ENCODE assay signal across 22 cellular contexts in the genomic region with DNA sequence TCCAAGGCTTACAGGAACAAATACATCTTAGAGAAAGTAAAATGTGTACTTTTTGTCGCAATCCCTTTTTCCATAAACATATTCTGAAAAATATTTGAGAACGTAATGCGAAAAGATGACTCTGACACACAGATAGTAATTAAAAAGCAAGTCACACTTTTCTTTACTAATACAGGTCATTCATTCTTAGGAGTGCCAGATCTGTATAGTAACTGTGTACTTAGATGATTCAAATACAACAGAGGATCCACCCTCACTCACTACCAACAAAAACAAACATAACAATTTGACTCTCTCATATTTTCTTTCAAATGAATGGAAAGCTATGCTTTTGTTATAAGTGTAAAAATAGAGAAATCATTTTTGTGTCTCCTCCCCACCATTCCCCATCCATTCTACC.
"Had no signal": no experiment of that assay in that cellular context is flagged by ENCODE, and none has a peak within 500 bp of the region (broad histone marks: within the 10 kb centered on the region; RNA-seq: fewer than 3 reads in every experiment).

No MANE protein-coding gene starts in this region.

- H3K9me3 ChIP-seq: SK-N-SH had no signal

- H3K4me1 Mint-ChIP-seq: IgD-negative memory B cell, T-cell had no signal

- H3K4me2 ChIP-seq: KMS-11, SK-N-SH had no signal

- H3K4me3 ChIP-seq: K562 had no signal

- H3K9me2 ChIP-seq: SK-N-SH had no signal

- H3K4me3 Mint-ChIP-seq: IgD-negative memory B cell, T-cell had no signal

- H3K27ac ChIP-seq: HL-60, KMS-11, RWPE1 had no signal

- H3K27me3 Mint-ChIP-seq: IgD-negative memory B cell, T-cell had no signal

- DNase-seq: Kasumi-1, MM.1S, NCI-H1092 treated with DMSO at 0.1 percent for 48 hours, NCI-H1436, NCI-H187, NCI-H2029, NCI-H2081 treated with DMSO at 0.1 percent for 48 hours, NCI-H2171, NCI-H226, NCI-H446, NCI-H510A treated with DMSO at 0.1 percent for 48 hours, NCI-H526, NCI-H774, SHP77, SK-N-SH, SW 1271, T-cell had no signal

- H3K27ac Mint-ChIP-seq: T-cell had no signal

- H3K36me3 Mint-ChIP-seq: IgD-negative memory B cell, T-cell had no signal
